Comparison of ENCODE assay signal across 10 cellular contexts in genomic region chr4:145709843-145710242, GRCh38. TPM values are rescaled to one million over a fixed set of nuclear protein-coding genes. Genes with fewer than 3 reads are reported as not detected.
DNase-seq lines count a peak whose midpoint lies in the region; ATAC-seq and TF ChIP-seq lines count a peak whose summit lies in the region.
"Had no signal": no experiment of that assay in that cellular context is flagged by ENCODE, and none has a peak within 500 bp of the region (broad histone marks: within the 10 kb centered on the region; RNA-seq: fewer than 3 reads in every experiment).

No MANE protein-coding gene starts in this region.

- H3K27ac Mint-ChIP-seq in stimulated activated memory B cell treated with anti-CD40 and anti-IgM and Interleukin-4, amounts not matched to agents 10 μg/mL and 1 μg/mL and 100 μg/mL, for 72 hours, result no peak overlapping the region
- H3K27ac Mint-ChIP-seq: activated naive CD4-positive, alpha-beta T cell treated with anti-CD3 and anti-CD28 coated beads, Interleukin-2, amount 50 U/mL, for 24 hours had no signal

- WGBS in stomach, 5 donors, result 61 to 77% (median 69%) methylated on average over 3 of the region's 3 CpGs
- WGBS in upper lobe of left lung, 2 donors, result 77 to 83% methylated on average over 3 of the region's 3 CpGs

- peak; percentile 39 for DNase-seq in stimulated activated CD4-positive, alpha-beta T cell treated with anti-CD3 and anti-CD28 coated beads, Interleukin-1b, Interleukin-23, amount 100 ng/mL, for 48 hours
- no peak for DNase-seq in stimulated activated CD4-positive, alpha-beta T cell treated with anti-CD3 and anti-CD28 coated beads, Interleukin-4, amount 100 ng/mL, for 1 hour
- DNase-seq in dedifferentiated amniotic fluid mesenchymal stem cell (ENCODE audit: extremely low spot score), result peak; percentile 27
- no peak for DNase-seq in stomach
- DNase-seq in upper lobe of left lung, result no peak
- no peak for DNase-seq in NCI-H2196 (lab: John Stamatoyannopoulos, UW; ENCODE audit: unreplicated experiment)

- H3K9me3 ChIP-seq in stomach, result peaks cover 0 to 17% (median 14%) of the 10 kb centered on the region in 4 donors
- peaks cover 0 to 13% (median 3%) of the 10 kb centered on the region in 4 donors for H3K9me3 ChIP-seq in upper lobe of left lung

- TF ChIP-seq CTCF in stomach (IDR thresholded peaks at IDR 0.05), result no peak
- no peak for TF ChIP-seq CTCF in upper lobe of left lung (IDR thresholded peaks at IDR 0.05)

- H3K27me3 Mint-ChIP-seq in stimulated activated memory B cell treated with anti-CD40 and anti-IgM and Interleukin-4, amounts not matched to agents 10 μg/mL and 1 μg/mL and 100 μg/mL, for 72 hours, result peaks cover 20% of the 10 kb centered on the region

- peaks cover 22% of the 10 kb centered on the region for H3K9me3 Mint-ChIP-seq in stimulated activated memory B cell treated with anti-CD40 and anti-IgM and Interleukin-4, amounts not matched to agents 10 μg/mL and 1 μg/mL and 100 μg/mL, for 72 hours

- intact Hi-C loops in stomach (cut with DNase I; ENCODE audit: low total_unique reads), result no loop called here

- peaks cover 6% of the 10 kb centered on the region for H3K36me3 Mint-ChIP-seq in stimulated activated memory B cell treated with anti-CD40 and anti-IgM and Interleukin-4, amounts not matched to agents 10 μg/mL and 1 μg/mL and 100 μg/mL, for 72 hours

- H3K27ac ChIP-seq in stomach (no peak overlapping the region), upper lobe of left lung (no peak overlapping the region)

- ATAC-seq in HG03442 (IDR thresholded peaks at IDR 0.05; ENCODE audit: unreplicated experiment) (peak; percentile 94), upper lobe of left lung (ENCODE audit: low FRiP score in 2 of 2) (no peak)
- no peak for ATAC-seq in stimulated activated memory B cell treated with anti-CD40 and anti-IgM and Interleukin-4, amounts not matched to agents 10 μg/mL and 1 μg/mL and 100 μg/mL, for 72 hours
- ATAC-seq: Panc1 had no signal

- H3K4me3 ChIP-seq in stomach (no peak overlapping the region), upper lobe of left lung (no peak overlapping the region)

- no peaks in the 10 kb centered on the region for H3K4me1 Mint-ChIP-seq in stimulated activated memory B cell treated with anti-CD40 and anti-IgM and Interleukin-4, amounts not matched to agents 10 μg/mL and 1 μg/mL and 100 μg/mL, for 72 hours
- H3K4me1 Mint-ChIP-seq: activated naive CD4-positive, alpha-beta T cell treated with anti-CD3 and anti-CD28 coated beads, Interleukin-2, amount 50 U/mL, for 24 hours had no signal

- TF ChIP-seq POLR2A in stomach (IDR thresholded peaks at IDR 0.05) (no peak), upper lobe of left lung (IDR thresholded peaks at IDR 0.05) (no peak)

- peaks cover 0 to 14% (median 8%) of the 10 kb centered on the region in 4 donors for H3K4me1 ChIP-seq in stomach
- no peaks in the 10 kb centered on the region for H3K4me1 ChIP-seq in upper lobe of left lung

- H3K36me3 ChIP-seq in stomach (no peaks in the 10 kb centered on the region), upper lobe of left lung (no peaks in the 10 kb centered on the region)

- TF ChIP-seq EP300 in stomach (IDR thresholded peaks at IDR 0.05) (no peak), upper lobe of left lung (IDR thresholded peaks at IDR 0.05) (no peak)

- H3K4me3 Mint-ChIP-seq in stimulated activated memory B cell treated with anti-CD40 and anti-IgM and Interleukin-4, amounts not matched to agents 10 μg/mL and 1 μg/mL and 100 μg/mL, for 72 hours, result no peak overlapping the region
- H3K4me3 Mint-ChIP-seq: activated naive CD4-positive, alpha-beta T cell treated with anti-CD3 and anti-CD28 coated beads, Interleukin-2, amount 50 U/mL, for 24 hours had no signal

- H3K27me3 ChIP-seq in stomach, result no peaks in the 10 kb centered on the region
- H3K27me3 ChIP-seq in upper lobe of left lung, result no peaks in the 10 kb centered on the region

RNA-seq across cellular contexts. Expression of gene C4orf51, which starts 29.9 kb away (rescaled TPM):
- total RNA-seq in stomach, result not detected
- not detected for polyA plus RNA-seq in stomach
- total RNA-seq in upper lobe of left lung, result not detected

Comparison
In these comparisons a context has a peak if more than half of its experiments do, and no peak if none do; other contexts are left out.
1. DNase-seq: peak in stimulated activated CD4-positive, alpha-beta T cell treated with anti-CD3 and anti-CD28 coated beads, Interleukin-1b, Interleukin-23, amount 100 ng/mL, for 48 hours (single experiment) and dedifferentiated amniotic fluid mesenchymal stem cell (single experiment); none in stimulated activated CD4-positive, alpha-beta T cell treated with anti-CD3 and anti-CD28 coated beads, Interleukin-4, amount 100 ng/mL, for 1 hour (single experiment), stomach (single experiment), upper lobe of left lung (0 of 2) and NCI-H2196 (single experiment).